In the genomic region with DNA sequence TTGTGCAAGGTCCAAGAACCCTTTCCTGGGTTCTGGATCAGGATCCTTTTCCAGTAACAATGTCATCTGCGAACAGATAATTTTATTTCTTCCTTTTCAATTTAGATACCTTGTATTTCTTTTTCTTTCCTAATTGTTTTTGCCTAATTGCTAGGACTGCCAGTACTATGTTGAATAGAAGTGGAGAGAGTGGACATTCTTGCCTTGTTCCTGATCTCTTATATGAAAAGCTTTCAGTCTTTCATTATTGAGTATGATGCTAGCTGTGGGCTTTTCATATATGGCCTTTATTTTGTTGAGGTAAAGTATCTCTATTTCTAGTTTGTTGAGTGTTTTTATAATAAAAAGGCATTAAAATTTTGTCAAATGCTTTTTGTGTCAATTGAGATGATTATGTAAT, we compare ENCODE assay signal across 1 cellular context.
TF ChIP-seq lines count a peak whose summit lies in the region.

No MANE protein-coding gene starts in this region.

TF ChIP-seq in H1, 55 proteins besides CTCF, POLR2A, EP300 and RAD21:
- TF ChIP-seq HDAC2 (IDR thresholded peaks at IDR 0.05; ENCODE audit: borderline replicate concordance in 1 of 2, low read depth in 2 of 2, low read length in 2 of 2) (no peak), TAF7 (optimal IDR thresholded peaks at IDR 0.05; ENCODE audit: borderline replicate concordance, low read depth, low read length) (peak; percentile 49), CTBP2 (IDR thresholded peaks at IDR 0.05; ENCODE audit: borderline replicate concordance, insufficient read depth, insufficient read length, low read length) (no peak)
- TF ChIP-seq, protein P1, sequence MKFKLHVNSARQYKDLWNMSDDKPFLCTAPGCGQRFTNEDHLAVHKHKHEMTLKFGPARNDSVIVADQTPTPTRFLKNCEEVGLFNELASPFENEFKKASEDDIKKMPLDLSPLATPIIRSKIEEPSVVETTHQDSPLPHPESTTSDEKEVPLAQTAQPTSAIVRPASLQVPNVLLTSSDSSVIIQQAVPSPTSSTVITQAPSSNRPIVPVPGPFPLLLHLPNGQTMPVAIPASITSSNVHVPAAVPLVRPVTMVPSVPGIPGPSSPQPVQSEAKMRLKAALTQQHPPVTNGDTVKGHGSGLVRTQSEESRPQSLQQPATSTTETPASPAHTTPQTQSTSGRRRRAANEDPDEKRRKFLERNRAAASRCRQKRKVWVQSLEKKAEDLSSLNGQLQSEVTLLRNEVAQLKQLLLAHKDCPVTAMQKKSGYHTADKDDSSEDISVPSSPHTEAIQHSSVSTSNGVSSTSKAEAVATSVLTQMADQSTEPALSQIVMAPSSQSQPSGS (IDR thresholded peaks at IDR 0.05; ENCODE audit: low read length) = 0 out of 2 replicates have a peak, but pooled peaks have one; percentile 58
- TF ChIP-seq, protein P2, sequence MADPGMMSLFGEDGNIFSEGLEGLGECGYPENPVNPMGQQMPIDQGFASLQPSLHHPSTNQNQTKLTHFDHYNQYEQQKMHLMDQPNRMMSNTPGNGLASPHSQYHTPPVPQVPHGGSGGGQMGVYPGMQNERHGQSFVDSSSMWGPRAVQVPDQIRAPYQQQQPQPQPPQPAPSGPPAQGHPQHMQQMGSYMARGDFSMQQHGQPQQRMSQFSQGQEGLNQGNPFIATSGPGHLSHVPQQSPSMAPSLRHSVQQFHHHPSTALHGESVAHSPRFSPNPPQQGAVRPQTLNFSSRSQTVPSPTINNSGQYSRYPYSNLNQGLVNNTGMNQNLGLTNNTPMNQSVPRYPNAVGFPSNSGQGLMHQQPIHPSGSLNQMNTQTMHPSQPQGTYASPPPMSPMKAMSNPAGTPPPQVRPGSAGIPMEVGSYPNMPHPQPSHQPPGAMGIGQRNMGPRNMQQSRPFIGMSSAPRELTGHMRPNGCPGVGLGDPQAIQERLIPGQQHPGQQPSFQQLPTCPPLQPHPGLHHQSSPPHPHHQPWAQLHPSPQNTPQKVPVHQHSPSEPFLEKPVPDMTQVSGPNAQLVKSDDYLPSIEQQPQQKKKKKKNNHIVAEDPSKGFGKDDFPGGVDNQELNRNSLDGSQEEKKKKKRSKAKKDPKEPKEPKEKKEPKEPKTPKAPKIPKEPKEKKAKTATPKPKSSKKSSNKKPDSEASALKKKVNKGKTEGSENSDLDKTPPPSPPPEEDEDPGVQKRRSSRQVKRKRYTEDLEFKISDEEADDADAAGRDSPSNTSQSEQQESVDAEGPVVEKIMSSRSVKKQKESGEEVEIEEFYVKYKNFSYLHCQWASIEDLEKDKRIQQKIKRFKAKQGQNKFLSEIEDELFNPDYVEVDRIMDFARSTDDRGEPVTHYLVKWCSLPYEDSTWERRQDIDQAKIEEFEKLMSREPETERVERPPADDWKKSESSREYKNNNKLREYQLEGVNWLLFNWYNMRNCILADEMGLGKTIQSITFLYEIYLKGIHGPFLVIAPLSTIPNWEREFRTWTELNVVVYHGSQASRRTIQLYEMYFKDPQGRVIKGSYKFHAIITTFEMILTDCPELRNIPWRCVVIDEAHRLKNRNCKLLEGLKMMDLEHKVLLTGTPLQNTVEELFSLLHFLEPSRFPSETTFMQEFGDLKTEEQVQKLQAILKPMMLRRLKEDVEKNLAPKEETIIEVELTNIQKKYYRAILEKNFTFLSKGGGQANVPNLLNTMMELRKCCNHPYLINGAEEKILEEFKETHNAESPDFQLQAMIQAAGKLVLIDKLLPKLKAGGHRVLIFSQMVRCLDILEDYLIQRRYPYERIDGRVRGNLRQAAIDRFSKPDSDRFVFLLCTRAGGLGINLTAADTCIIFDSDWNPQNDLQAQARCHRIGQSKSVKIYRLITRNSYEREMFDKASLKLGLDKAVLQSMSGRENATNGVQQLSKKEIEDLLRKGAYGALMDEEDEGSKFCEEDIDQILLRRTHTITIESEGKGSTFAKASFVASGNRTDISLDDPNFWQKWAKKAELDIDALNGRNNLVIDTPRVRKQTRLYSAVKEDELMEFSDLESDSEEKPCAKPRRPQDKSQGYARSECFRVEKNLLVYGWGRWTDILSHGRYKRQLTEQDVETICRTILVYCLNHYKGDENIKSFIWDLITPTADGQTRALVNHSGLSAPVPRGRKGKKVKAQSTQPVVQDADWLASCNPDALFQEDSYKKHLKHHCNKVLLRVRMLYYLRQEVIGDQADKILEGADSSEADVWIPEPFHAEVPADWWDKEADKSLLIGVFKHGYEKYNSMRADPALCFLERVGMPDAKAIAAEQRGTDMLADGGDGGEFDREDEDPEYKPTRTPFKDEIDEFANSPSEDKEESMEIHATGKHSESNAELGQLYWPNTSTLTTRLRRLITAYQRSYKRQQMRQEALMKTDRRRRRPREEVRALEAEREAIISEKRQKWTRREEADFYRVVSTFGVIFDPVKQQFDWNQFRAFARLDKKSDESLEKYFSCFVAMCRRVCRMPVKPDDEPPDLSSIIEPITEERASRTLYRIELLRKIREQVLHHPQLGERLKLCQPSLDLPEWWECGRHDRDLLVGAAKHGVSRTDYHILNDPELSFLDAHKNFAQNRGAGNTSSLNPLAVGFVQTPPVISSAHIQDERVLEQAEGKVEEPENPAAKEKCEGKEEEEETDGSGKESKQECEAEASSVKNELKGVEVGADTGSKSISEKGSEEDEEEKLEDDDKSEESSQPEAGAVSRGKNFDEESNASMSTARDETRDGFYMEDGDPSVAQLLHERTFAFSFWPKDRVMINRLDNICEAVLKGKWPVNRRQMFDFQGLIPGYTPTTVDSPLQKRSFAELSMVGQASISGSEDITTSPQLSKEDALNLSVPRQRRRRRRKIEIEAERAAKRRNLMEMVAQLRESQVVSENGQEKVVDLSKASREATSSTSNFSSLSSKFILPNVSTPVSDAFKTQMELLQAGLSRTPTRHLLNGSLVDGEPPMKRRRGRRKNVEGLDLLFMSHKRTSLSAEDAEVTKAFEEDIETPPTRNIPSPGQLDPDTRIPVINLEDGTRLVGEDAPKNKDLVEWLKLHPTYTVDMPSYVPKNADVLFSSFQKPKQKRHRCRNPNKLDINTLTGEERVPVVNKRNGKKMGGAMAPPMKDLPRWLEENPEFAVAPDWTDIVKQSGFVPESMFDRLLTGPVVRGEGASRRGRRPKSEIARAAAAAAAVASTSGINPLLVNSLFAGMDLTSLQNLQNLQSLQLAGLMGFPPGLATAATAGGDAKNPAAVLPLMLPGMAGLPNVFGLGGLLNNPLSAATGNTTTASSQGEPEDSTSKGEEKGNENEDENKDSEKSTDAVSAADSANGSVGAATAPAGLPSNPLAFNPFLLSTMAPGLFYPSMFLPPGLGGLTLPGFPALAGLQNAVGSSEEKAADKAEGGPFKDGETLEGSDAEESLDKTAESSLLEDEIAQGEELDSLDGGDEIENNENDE (IDR thresholded peaks at IDR 0.05; ENCODE audit: insufficient replicate concordance, low read length) = peak; percentile 27
- TF ChIP-seq, protein P3, sequence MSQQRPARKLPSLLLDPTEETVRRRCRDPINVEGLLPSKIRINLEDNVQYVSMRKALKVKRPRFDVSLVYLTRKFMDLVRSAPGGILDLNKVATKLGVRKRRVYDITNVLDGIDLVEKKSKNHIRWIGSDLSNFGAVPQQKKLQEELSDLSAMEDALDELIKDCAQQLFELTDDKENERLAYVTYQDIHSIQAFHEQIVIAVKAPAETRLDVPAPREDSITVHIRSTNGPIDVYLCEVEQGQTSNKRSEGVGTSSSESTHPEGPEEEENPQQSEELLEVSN (IDR thresholded peaks at IDR 0.05) = no peak
